Comparison of ENCODE assay signal across 8 cellular contexts in genomic region chr11:76208829-76209670, GRCh38. TPM values are rescaled to one million over a fixed set of nuclear protein-coding genes. Genes with fewer than 3 reads are reported as not detected.
A peak's percentile ranks its signal among the peaks of the same experiment; 100 is the strongest.
DNase-seq lines count a peak whose midpoint lies in the region; ATAC-seq and TF ChIP-seq lines count a peak whose summit lies in the region.

No MANE protein-coding gene starts in this region.

- H4K20me1 ChIP-seq in Loucy (ENCODE audit: insufficient read depth, low read length, poor library complexity, severe bottlenecking) (no peaks in the 10 kb centered on the region), hepatocyte (ENCODE audit: insufficient read depth, poor library complexity, severe bottlenecking) (no peaks in the 10 kb centered on the region)

- WGBS in hepatocyte (ENCODE audit: low lambda C conversion rate, missing lambda C conversion rate): 2% methylated on average over 81 of the region's 94 CpGs

- no peaks in the 10 kb centered on the region for H3K9me3 ChIP-seq in Loucy (ENCODE audit: insufficient read depth, low read depth, low read length)
- H3K9me3 ChIP-seq in hepatocyte (ENCODE audit: low read depth): no peaks in the 10 kb centered on the region

- H3K4me3 ChIP-seq in GM12864 (ENCODE audit: low read depth, low read length): peak overlapping the region; percentile 20
- peak overlapping the region; percentile 71 for H3K4me3 ChIP-seq in Loucy (ENCODE audit: low read length, poor library complexity, severe bottlenecking)
- H3K4me3 ChIP-seq in hepatocyte: peak overlapping the region; percentile 14

- H2AFZ ChIP-seq in Loucy (ENCODE audit: low read length): peak overlapping the region; percentile 65; the same call in 1 of the 2 replicates
- peak overlapping the region; percentile 76 for H2AFZ ChIP-seq in hepatocyte

- intact Hi-C loops in sciatic nerve (cut with DNase I): loop anchor here (5.0 kb wide), 1 partner anchor 108 kb away; no protein-coding TSS in a partner anchor

- no peaks in the 10 kb centered on the region for H3K36me3 Mint-ChIP-seq in T-helper 1 cell treated with Interleukin-12 subunit alpha and Interleukin-12 subunit beta and Interleukin-4 antibody, amounts not matched to agents 30 μg/mL and 1 μg/mL, for 36 hours (ENCODE audit: low read depth)

- DNase-seq in GM12864 (ENCODE audit: low read depth): no peak
- peak in 31 of 58 donors; percentile 2 to 54 (median 24) for DNase-seq in anterior cingulate cortex (lab: John Stamatoyannopoulos, UW)
- peak; percentile 88 for DNase-seq in hepatocyte (ENCODE audit: low spot score)
- peak; percentile 87 for DNase-seq in sciatic nerve (ENCODE audit: low spot score)
- no peak for DNase-seq in cerebellum (ENCODE audit: low spot score)

- H3K4me2 ChIP-seq in Loucy (ENCODE audit: low read depth, low read length, poor library complexity, severe bottlenecking) (peak overlapping the region; percentile 84), hepatocyte (peak overlapping the region; percentile 100)

- H3F3A ChIP-seq in Loucy (ENCODE audit: low read depth): no peaks in the 10 kb centered on the region

- H3K9ac ChIP-seq in Loucy (ENCODE audit: low read depth, low read length, poor library complexity, severe bottlenecking): peak overlapping the region; percentile 44

- H3K4me1 ChIP-seq in Loucy (ENCODE audit: insufficient read depth, low read length, poor library complexity, severe bottlenecking): peaks cover 22% of the 10 kb centered on the region
- peaks cover 39% of the 10 kb centered on the region for H3K4me1 ChIP-seq in hepatocyte (ENCODE audit: insufficient read depth)

- no peaks in the 10 kb centered on the region for H3K9me2 ChIP-seq in Loucy (replicated peaks; ENCODE audit: low read depth, low read length)
- no peaks in the 10 kb centered on the region for H3K9me2 ChIP-seq in hepatocyte (replicated peaks; ENCODE audit: insufficient read depth)

- H3K27ac Mint-ChIP-seq in T-helper 1 cell treated with Interleukin-12 subunit alpha and Interleukin-12 subunit beta and Interleukin-4 antibody, amounts not matched to agents 30 μg/mL and 1 μg/mL, for 36 hours: no peak overlapping the region

- no peaks in the 10 kb centered on the region for H3K36me3 ChIP-seq in Loucy (ENCODE audit: insufficient read depth, low read length)
- no peaks in the 10 kb centered on the region for H3K36me3 ChIP-seq in hepatocyte (replicated peaks; ENCODE audit: insufficient read depth, low read depth)

- H3K27me3 ChIP-seq in Loucy (ENCODE audit: insufficient read depth, low read length, poor library complexity, severe bottlenecking) (no peaks in the 10 kb centered on the region), hepatocyte (peaks cover 43% of the 10 kb centered on the region)

- H3K27me3 Mint-ChIP-seq in T-helper 1 cell treated with Interleukin-12 subunit alpha and Interleukin-12 subunit beta and Interleukin-4 antibody, amounts not matched to agents 30 μg/mL and 1 μg/mL, for 36 hours (ENCODE audit: low read depth): peaks cover 63% of the 10 kb centered on the region

- peak overlapping the region; percentile 63 for H3K4me3 Mint-ChIP-seq in T-helper 1 cell treated with Interleukin-12 subunit alpha and Interleukin-12 subunit beta and Interleukin-4 antibody, amounts not matched to agents 30 μg/mL and 1 μg/mL, for 36 hours

- TF ChIP-seq CTCF in GM12864 (IDR thresholded peaks at IDR 0.05; ENCODE audit: low read depth, low read length, missing control alignments) (peak; percentile 82), Loucy (conservative IDR thresholded peaks at IDR 0.05; ENCODE audit: low read length) (peak; percentile 49), hepatocyte (IDR thresholded peaks at IDR 0.05; ENCODE audit: poor library complexity) (peak; percentile 88)

- ATAC-seq in sciatic nerve (peak; percentile 68), GM19351 (IDR thresholded peaks at IDR 0.05; ENCODE audit: unreplicated experiment) (no peak)

- no peaks in the 10 kb centered on the region for H3K9me3 Mint-ChIP-seq in T-helper 1 cell treated with Interleukin-12 subunit alpha and Interleukin-12 subunit beta and Interleukin-4 antibody, amounts not matched to agents 30 μg/mL and 1 μg/mL, for 36 hours

- no peaks in the 10 kb centered on the region for H3K79me2 ChIP-seq in Loucy (ENCODE audit: insufficient read depth, low read length)
- no peaks in the 10 kb centered on the region for H3K79me2 ChIP-seq in hepatocyte

- no peak overlapping the region for H3K27ac ChIP-seq in hepatocyte

- peaks cover 11% of the 10 kb centered on the region for H3K4me1 Mint-ChIP-seq in T-helper 1 cell treated with Interleukin-12 subunit alpha and Interleukin-12 subunit beta and Interleukin-4 antibody, amounts not matched to agents 30 μg/mL and 1 μg/mL, for 36 hours (ENCODE audit: low read depth)

RNA-seq across cellular contexts. Expression of gene WNT11, which starts 2.7 kb away (rescaled TPM):
- total RNA-seq in hepatocyte: 13.2 and 16.4 TPM in 2 replicates
- 13.1 and 19.1 TPM in 2 replicates for polyA plus RNA-seq in hepatocyte
- 11.6 TPM for total RNA-seq in sciatic nerve
- total RNA-seq in cerebellum: 11.0 TPM

Comparison
In these comparisons a context has a peak if more than half of its experiments do, and no peak if none do; other contexts are left out.
1. DNase-seq: peak in anterior cingulate cortex (31 of 58), hepatocyte (single experiment) and sciatic nerve (single experiment); none in GM12864 (single experiment) and cerebellum (single experiment).
2. H3K4me3 ChIP-seq: peak in every context shown above with its lines; median percentile 71 in Loucy; 20 in GM12864; 14 in hepatocyte.
3. Peak in every context shown above with its lines, with median percentiles within 50 percentile points of each other: CTCF ChIP-seq.